In genomic region chr17:65404761-65405160, GRCh38 we compare ENCODE assay signal across 27 cellular contexts.
"Had no signal": no experiment of that assay in that cellular context is flagged by ENCODE, and none has a peak within 500 bp of the region (broad histone marks: within the 10 kb centered on the region; RNA-seq: fewer than 3 reads in every experiment).

No MANE protein-coding gene starts in this region.

- ATAC-seq: naive thymus-derived CD4-positive, alpha-beta T cell; natural killer cell; pancreas; right cardiac atrium; sciatic nerve; stimulated activated memory B cell treated with anti-CD40 and anti-IgM and Interleukin-4, amounts not matched to agents 10 μg/mL and 1 μg/mL and 100 μg/mL, for 72 hours; stimulated activated naive CD8-positive, alpha-beta T cell treated with anti-CD3 and anti-CD28 coated beads, Interleukin-15, amount 100 ng/mL, for 72 hours; stimulated activated naive CD8-positive, alpha-beta T cell treated with anti-CD3 and anti-CD28 coated beads, Interleukin-15, Interleukin-2, amounts not matched to agents 100 U/mL and 50 U/mL, for 24 hours; upper lobe of right lung had no signal

- H3K9me3 ChIP-seq: pancreas, psoas muscle, spleen, suprapubic skin, testis, tibial artery, transverse colon, upper lobe of right lung, uterus had no signal

- FAIRE-seq: pancreas had no signal

- DNase-seq: naive thymus-derived CD4-positive, alpha-beta T cell; natural killer cell; occipital lobe; pancreas; psoas muscle; right cardiac atrium; spleen; stimulated activated CD4-positive, alpha-beta T cell treated with anti-CD3 and anti-CD28 coated beads, Interleukin-12 subunit alpha, Interleukin-12 subunit beta, amount 100 ng/mL, for 4 hours; stimulated activated CD4-positive, alpha-beta T cell treated with anti-CD3 and anti-CD28 coated beads, Interleukin-1b, Interleukin-23, amount 100 ng/mL, for 48 hours; stimulated activated CD4-positive, alpha-beta T cell treated with anti-CD3 and anti-CD28 coated beads, Interleukin-4, amount 100 ng/mL, for 1 hour; stimulated activated CD4-positive, alpha-beta T cell treated with anti-CD3 and anti-CD28 coated beads, Interleukin-4, amount 100 ng/mL, for 4 hours; stimulated activated CD8-positive, alpha-beta memory T cell treated with anti-CD3 and anti-CD28 coated beads, Interleukin-4, amount 100 ng/mL, for 48 hours; stimulated activated naive CD4-positive, alpha-beta T cell; stimulated activated naive CD8-positive, alpha-beta T cell treated with anti-CD3 and anti-CD28 coated beads, Interleukin-15, amount 100 ng/mL, for 72 hours; stimulated activated naive CD8-positive, alpha-beta T cell treated with anti-CD3 and anti-CD28 coated beads, Interleukin-15, Interleukin-2, amounts not matched to agents 100 U/mL and 50 U/mL, for 24 hours; substantia nigra; testis; tibial artery; transverse colon; upper lobe of right lung; uterus had no signal

- H2AFZ ChIP-seq: neural progenitor cell had no signal

- H3K36me3 ChIP-seq: neural progenitor cell, pancreas, spleen, suprapubic skin, tibial artery, transverse colon, upper lobe of right lung, uterus had no signal

- H3K9ac ChIP-seq: neural progenitor cell had no signal

- H3K4me1 ChIP-seq: pancreas, spleen, testis, tibial artery, transverse colon, upper lobe of right lung, uterus had no signal

- H3K4me2 ChIP-seq: neural progenitor cell, smooth muscle cell had no signal

- H3K27ac ChIP-seq: neural progenitor cell, pancreas, psoas muscle, skin epidermis, spleen, suprapubic skin, testis, tibial artery, transverse colon, upper lobe of right lung, uterus had no signal

- H3K4me3 ChIP-seq: neural progenitor cell, pancreas, psoas muscle, skin epidermis, smooth muscle cell, spleen, suprapubic skin, testis, tibial artery, transverse colon, upper lobe of right lung, uterus had no signal

- H3K27me3 ChIP-seq: neural progenitor cell, pancreas, suprapubic skin, testis, transverse colon, upper lobe of right lung, uterus had no signal
